In the genomic region with DNA sequence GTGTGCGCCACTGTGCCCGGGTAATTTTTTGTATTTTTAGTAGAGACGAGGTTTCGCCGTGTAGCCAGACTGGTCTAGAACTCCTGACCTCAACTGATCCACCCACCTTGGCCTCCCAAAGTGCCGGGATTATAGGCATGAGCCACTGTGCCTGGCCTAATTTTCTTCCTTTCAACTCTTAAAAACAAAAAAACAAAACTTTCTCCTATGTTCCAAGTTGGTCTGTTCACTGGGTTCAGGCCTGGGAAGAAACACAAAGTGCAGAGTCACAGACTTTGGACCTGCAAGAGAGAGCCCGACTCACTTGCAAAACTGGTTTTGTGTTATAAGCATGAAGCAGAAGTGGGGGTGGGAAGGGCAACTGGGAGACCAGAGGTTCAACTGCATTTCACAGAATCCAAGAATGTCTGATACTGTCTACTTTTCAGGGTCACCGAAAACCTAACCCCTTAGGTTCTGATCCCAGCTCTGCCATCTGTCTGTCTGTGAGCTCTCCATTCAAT, we compare ENCODE assay signal across 15 cellular contexts. TPM values are rescaled to one million over a fixed set of nuclear protein-coding genes. Genes with fewer than 3 reads are reported as not detected.
DNase-seq lines count a peak whose midpoint lies in the region; ATAC-seq lines count a peak whose summit lies in the region.
"Had no signal": no experiment of that assay in that cellular context is flagged by ENCODE, and none has a peak within 500 bp of the region (broad histone marks: within the 10 kb centered on the region; RNA-seq: fewer than 3 reads in every experiment).

No MANE protein-coding gene starts in this region.

- no peaks in the 10 kb centered on the region for H3K4me1 Mint-ChIP-seq in activated naive CD4-positive, alpha-beta T cell treated with anti-CD3 and anti-CD28 coated beads, Interleukin-2, amount 50 U/mL, for 24 hours
- peaks cover 5% of the 10 kb centered on the region for H3K4me1 Mint-ChIP-seq in activated naive CD4-positive, alpha-beta T cell treated with anti-CD3 and anti-CD28 coated beads for 36 hours (ENCODE audit: low read depth)
- H3K4me1 Mint-ChIP-seq: central memory CD8-positive, alpha-beta T cell had no signal

- H3K36me3 ChIP-seq in esophagus (ENCODE audit: control insufficient read depth in 2 of 2, insufficient read depth in 2 of 2, low read length in 1 of 2) (peaks cover 0 to 2% of the 10 kb centered on the region in 2 donors), mucosa of stomach (ENCODE audit: control insufficient read depth, insufficient read depth, low read length) (peaks cover 3% of the 10 kb centered on the region)

- peak overlapping the region; percentile 89 to 93 for H3K27ac ChIP-seq in esophagus (ENCODE audit: low read depth in 2 of 2, low read length in 1 of 2)

- CTCF ChIA-PET in activated naive CD4-positive, alpha-beta T cell treated with anti-CD3 and anti-CD28 coated beads for 36 hours (lab: Charles Lee) = interaction anchor here (1.1 to 1.6 kb wide), 2 partner anchors 13 to 108 kb away, joined by 3 read pairs; no protein-coding TSS in a partner anchor

- H3K4me3 Mint-ChIP-seq in activated naive CD4-positive, alpha-beta T cell treated with anti-CD3 and anti-CD28 coated beads, Interleukin-2, amount 50 U/mL, for 24 hours = no peak overlapping the region
- no peak overlapping the region for H3K4me3 Mint-ChIP-seq in activated naive CD4-positive, alpha-beta T cell treated with anti-CD3 and anti-CD28 coated beads for 36 hours
- H3K4me3 Mint-ChIP-seq: activated naive CD8-positive, alpha-beta T cell treated with anti-CD3 and anti-CD28 coated beads, Interleukin-2, amount 50 U/mL, for 24 hours; central memory CD8-positive, alpha-beta T cell had no signal

- WGBS in esophagus, 2 donors = 42 to 61% methylated on average over 8 of the region's 8 CpGs

- H3K4me3 ChIP-seq in esophagus (ENCODE audit: low read depth in 1 of 2, low read length in 2 of 2) (no peak overlapping the region), mucosa of stomach (ENCODE audit: low read length) (no peak overlapping the region)

- intact Hi-C loops in activated naive CD4-positive, alpha-beta T cell treated with anti-CD3 and anti-CD28 coated beads for 36 hours (cut with micrococcal nuclease) = no loop called here

- H3K36me3 Mint-ChIP-seq in activated naive CD4-positive, alpha-beta T cell treated with anti-CD3 and anti-CD28 coated beads, Interleukin-2, amount 50 U/mL, for 24 hours = no peaks in the 10 kb centered on the region
- H3K36me3 Mint-ChIP-seq in activated naive CD4-positive, alpha-beta T cell treated with anti-CD3 and anti-CD28 coated beads for 36 hours (ENCODE audit: low read depth) = peaks cover 4% of the 10 kb centered on the region

- DNase-seq in activated naive CD4-positive, alpha-beta T cell treated with anti-CD3 and anti-CD28 coated beads for 36 hours = no peak
- no peak for DNase-seq in activated T-cell treated with anti-CD3 and anti-CD28 coated beads, Interleukin-2, amount 50 U/mL, for 48 hours
- DNase-seq in NCI-H2081 (lab: John Stamatoyannopoulos, UW) = no peak
- no peak for DNase-seq in OCI-M1 (lab: John Stamatoyannopoulos, UW)
- DNase-seq: activated naive CD8-positive, alpha-beta T cell treated with anti-CD3 and anti-CD28 coated beads, Interleukin-2, amount 50 U/mL, for 24 hours; MV-4-11; NCI-H2171 treated with DMSO at 0.1 percent for 48 hours; stimulated activated CD4-positive, alpha-beta T cell treated with anti-CD3 and anti-CD28 coated beads, Interleukin-4, amount 100 ng/mL, for 1 hour; T-helper 1 cell had no signal

- H3K27me3 Mint-ChIP-seq in activated naive CD4-positive, alpha-beta T cell treated with anti-CD3 and anti-CD28 coated beads, Interleukin-2, amount 50 U/mL, for 24 hours = no peaks in the 10 kb centered on the region
- H3K27me3 Mint-ChIP-seq in activated naive CD4-positive, alpha-beta T cell treated with anti-CD3 and anti-CD28 coated beads for 36 hours (ENCODE audit: low read depth) = no peaks in the 10 kb centered on the region
- H3K27me3 Mint-ChIP-seq: activated naive CD8-positive, alpha-beta T cell treated with anti-CD3 and anti-CD28 coated beads, Interleukin-2, amount 50 U/mL, for 24 hours; central memory CD8-positive, alpha-beta T cell had no signal

- peak overlapping the region; percentile 23 for H3K27ac Mint-ChIP-seq in activated naive CD4-positive, alpha-beta T cell treated with anti-CD3 and anti-CD28 coated beads, Interleukin-2, amount 50 U/mL, for 24 hours
- H3K27ac Mint-ChIP-seq in activated naive CD4-positive, alpha-beta T cell treated with anti-CD3 and anti-CD28 coated beads for 36 hours = no peak overlapping the region
- H3K27ac Mint-ChIP-seq: activated naive CD8-positive, alpha-beta T cell treated with anti-CD3 and anti-CD28 coated beads, Interleukin-2, amount 50 U/mL, for 24 hours had no signal

- ATAC-seq in HG03520 (IDR thresholded peaks at IDR 0.05; ENCODE audit: unreplicated experiment) = no peak
- ATAC-seq: activated naive CD8-positive, alpha-beta T cell treated with anti-CD3 and anti-CD28 coated beads, Interleukin-2, amount 50 U/mL, for 24 hours had no signal

- H3K9me3 ChIP-seq in esophagus (ENCODE audit: control insufficient read depth in 2 of 2, insufficient read depth in 1 of 2, low read depth in 1 of 2, low read length in 1 of 2) (no peaks in the 10 kb centered on the region), mucosa of stomach (ENCODE audit: control insufficient read depth, low read length) (no peaks in the 10 kb centered on the region)

- H3K9me3 Mint-ChIP-seq in activated naive CD4-positive, alpha-beta T cell treated with anti-CD3 and anti-CD28 coated beads, Interleukin-2, amount 50 U/mL, for 24 hours = no peaks in the 10 kb centered on the region
- no peaks in the 10 kb centered on the region for H3K9me3 Mint-ChIP-seq in activated naive CD4-positive, alpha-beta T cell treated with anti-CD3 and anti-CD28 coated beads for 36 hours
- H3K9me3 Mint-ChIP-seq: activated naive CD8-positive, alpha-beta T cell treated with anti-CD3 and anti-CD28 coated beads, Interleukin-2, amount 50 U/mL, for 24 hours; central memory CD8-positive, alpha-beta T cell had no signal

- H3K4me1 ChIP-seq in esophagus (ENCODE audit: control insufficient read depth in 2 of 2, insufficient read depth in 2 of 2, low read length in 1 of 2) (no peaks in the 10 kb centered on the region), mucosa of stomach (ENCODE audit: control insufficient read depth, insufficient read depth, low read length) (peaks cover 57% of the 10 kb centered on the region)

- H3K27me3 ChIP-seq in esophagus (ENCODE audit: control insufficient read depth in 1 of 2, insufficient read depth in 2 of 2, low read length in 2 of 2) (no peaks in the 10 kb centered on the region), mucosa of stomach (ENCODE audit: control insufficient read depth, insufficient read depth, low read length) (no peaks in the 10 kb centered on the region)

- peak overlapping the region; percentile 65 for H3K9ac ChIP-seq in mucosa of stomach (ENCODE audit: low read length)

RNA-seq across cellular contexts. Expression of a gene that starts 5.2 kb away (rescaled TPM):
- total RNA-seq in activated naive CD4-positive, alpha-beta T cell treated with anti-CD3 and anti-CD28 coated beads for 36 hours = 1 to 10 TPM; 8.9 to 9.5 TPM
- 10 to 100 TPM; 43.7 to 46.6 TPM for polyA plus RNA-seq in esophagus

RNA-seq across cellular contexts. Expression of a gene that starts 19.1 kb away (rescaled TPM):
- 10 to 100 TPM; 16.1 to 17.7 TPM for total RNA-seq in activated naive CD4-positive, alpha-beta T cell treated with anti-CD3 and anti-CD28 coated beads for 36 hours
- polyA plus RNA-seq in esophagus = 10 to 100 TPM; 38.4 TPM

RNA-seq across cellular contexts. Expression of a gene that starts 28.5 kb away (rescaled TPM):
- 10 to 100 TPM; 34.1 to 37.4 TPM for total RNA-seq in activated naive CD4-positive, alpha-beta T cell treated with anti-CD3 and anti-CD28 coated beads for 36 hours
- 10 to 100 TPM; 17.4 to 38.9 TPM for polyA plus RNA-seq in esophagus

RNA-seq across cellular contexts. Expression of a gene that starts 28.6 kb away (rescaled TPM):
- under 1 TPM; 0.83 to 0.84 TPM for total RNA-seq in activated naive CD4-positive, alpha-beta T cell treated with anti-CD3 and anti-CD28 coated beads for 36 hours
- polyA plus RNA-seq in esophagus = under 1 TPM; 0.20 to 0.33 TPM

RNA-seq across cellular contexts. Expression of a gene that starts 32.6 kb away (rescaled TPM):
- 1 to 10 TPM; 7.7 to 8.3 TPM for total RNA-seq in activated naive CD4-positive, alpha-beta T cell treated with anti-CD3 and anti-CD28 coated beads for 36 hours
- 10 to 100 TPM; 17.2 to 27.5 TPM for polyA plus RNA-seq in esophagus
- total RNA-seq: myocyte had no signal
